8 cellular contexts compared by ENCODE assay signal in the genomic region with DNA sequence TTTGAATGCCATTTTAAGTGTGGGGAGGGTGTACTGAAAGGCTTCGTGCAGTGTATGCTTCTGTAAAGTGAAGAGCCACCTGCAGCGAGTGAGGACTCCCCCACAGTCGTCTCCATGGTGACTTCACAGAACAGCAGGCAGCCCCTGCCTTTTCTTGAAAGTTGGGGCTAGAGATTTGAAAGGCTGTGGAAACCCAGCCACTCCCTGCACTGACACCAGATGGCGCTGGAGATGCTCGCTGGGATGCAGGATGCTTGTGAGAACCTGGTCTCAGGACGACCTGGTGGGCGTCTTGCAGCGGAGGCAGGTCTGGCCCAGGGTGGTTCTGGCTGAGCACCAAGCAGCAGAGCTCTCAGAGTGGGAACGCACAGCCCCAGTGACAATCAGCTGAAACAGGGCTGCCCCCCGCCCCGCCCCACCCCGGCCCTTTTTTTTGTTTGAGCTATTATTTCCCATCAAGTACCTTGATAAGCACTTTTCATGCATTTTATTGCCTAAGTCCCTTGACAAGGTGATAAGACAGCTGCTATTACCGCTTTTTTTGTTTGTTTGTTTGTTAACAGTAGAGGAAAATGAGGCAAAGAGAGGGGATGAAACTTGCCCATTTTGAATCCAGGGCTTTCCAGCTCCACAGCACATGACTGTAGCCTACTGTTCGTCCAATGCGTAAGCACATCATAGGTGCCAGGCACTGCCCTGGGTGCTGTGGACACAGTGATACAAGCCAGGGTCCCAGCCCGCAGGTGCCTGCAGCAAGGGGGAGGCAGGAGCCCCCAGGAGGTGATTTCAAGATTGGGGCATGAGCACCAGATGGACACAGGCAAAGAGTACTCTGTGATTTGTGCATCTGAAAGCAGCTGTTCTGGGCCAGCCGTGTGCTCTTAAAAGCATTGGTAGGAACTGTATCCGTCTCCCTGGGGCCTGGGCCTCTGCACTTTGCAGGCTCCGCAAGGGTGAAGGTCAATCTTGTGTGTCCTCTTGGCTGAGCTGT.
DNase-seq lines count a peak whose midpoint lies in the region; ATAC-seq and TF ChIP-seq lines count a peak whose summit lies in the region.

No MANE protein-coding gene starts in this region.

- no peak overlapping the region for H3K4me3 ChIP-seq in thyroid gland (replicated peaks in 1 of 3)

- no peaks in the 10 kb centered on the region for H3K9me3 ChIP-seq in thyroid gland

- H3K27ac ChIP-seq in thyroid gland: no peak overlapping the region

- H3K27me3 ChIP-seq in thyroid gland: no peaks in the 10 kb centered on the region

- no peak for TF ChIP-seq POLR2A in thyroid gland (IDR thresholded peaks at IDR 0.05)

- no peak for ATAC-seq in HG03280 (IDR thresholded peaks at IDR 0.05; ENCODE audit: unreplicated experiment)

- DNase-seq in activated T-cell treated with anti-CD3 and anti-CD28 coated beads for 24 hours (ENCODE audit: low read depth) (peak; percentile 9), SHP77 treated with DMSO at 0.1 percent for 48 hours (lab: John Stamatoyannopoulos, UW) (peak; percentile 9), ecto neural progenitor cell (ENCODE audit: low spot score) (peak; percentile 82), lung microvascular endothelial cell (ENCODE audit: low read depth in 2 of 2) (peak; percentile 40 to 68), thyroid gland (peak; percentile 31 to 34)
- DNase-seq in activated T-cell treated with anti-CD3 and anti-CD28 coated beads, Interleukin-2, amount 50 U/mL, for 1 hour: no peak

- no peaks in the 10 kb centered on the region for H3K4me1 ChIP-seq in thyroid gland

- intact Hi-C loops in thyroid gland (cut with DNase I): no loop called here

- 27 to 41% methylated on average over 17 to 18 of the region's 19 CpGs for WGBS in thyroid gland, 2 donors

- TF ChIP-seq CTCF in LNCAP (IDR thresholded peaks at IDR 0.05): peak; percentile 94
- TF ChIP-seq CTCF in thyroid gland (IDR thresholded peaks at IDR 0.05): peak; percentile 21 to 85 (median 44)

- H3K36me3 ChIP-seq in thyroid gland: no peaks in the 10 kb centered on the region
